10 cellular contexts compared by ENCODE assay signal in the genomic region with DNA sequence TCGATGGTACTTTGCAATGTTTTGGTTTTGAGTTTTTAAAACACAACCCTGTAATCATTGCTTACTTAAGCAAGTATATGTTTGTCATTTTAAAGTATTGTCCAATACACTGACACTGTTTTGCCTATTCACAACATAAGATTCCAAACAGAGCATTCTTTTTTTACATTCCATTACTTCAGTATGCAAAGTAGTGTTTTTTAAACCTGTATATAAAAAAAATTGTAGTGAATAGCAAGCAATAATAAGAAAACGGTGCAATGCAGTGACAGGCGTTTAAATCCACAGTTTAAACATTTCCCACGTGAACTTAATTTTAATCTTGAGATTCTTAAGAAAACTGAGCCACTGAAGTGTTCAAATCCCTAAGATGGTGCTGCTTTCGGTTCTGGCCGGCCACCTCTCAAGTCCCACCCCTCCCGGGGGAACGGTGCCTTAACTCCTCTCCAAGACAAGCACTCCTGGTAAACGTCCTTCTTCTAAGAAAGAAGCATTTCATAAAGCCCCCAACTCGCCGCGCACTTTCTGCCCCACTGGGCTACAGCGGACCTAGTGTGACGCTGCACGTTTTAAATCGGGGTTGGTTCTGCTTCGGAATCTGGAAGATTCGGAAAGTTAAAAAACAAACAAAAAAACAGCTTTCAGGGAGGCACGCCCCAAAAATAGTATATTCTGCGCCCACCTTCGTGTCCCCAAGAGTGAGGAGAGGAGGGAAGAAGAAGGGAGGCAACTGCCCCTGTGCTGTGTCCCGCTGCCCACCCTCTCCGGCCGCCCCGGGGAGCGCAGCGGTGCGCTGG. TPM values are rescaled to one million over a fixed set of nuclear protein-coding genes. Genes with fewer than 3 reads are reported as not detected.
DNase-seq lines count a peak whose midpoint lies in the region; ATAC-seq and TF ChIP-seq lines count a peak whose summit lies in the region.
"Had no signal": no experiment of that assay in that cellular context is flagged by ENCODE, and none has a peak within 500 bp of the region (broad histone marks: within the 10 kb centered on the region; RNA-seq: fewer than 3 reads in every experiment).

No MANE protein-coding gene starts in this region.

- peak overlapping the region; percentile 73 for H3K4me2 ChIP-seq in neural progenitor cell

- peaks cover 10% of the 10 kb centered on the region for H3K4me1 Mint-ChIP-seq in neural progenitor cell

- no peaks in the 10 kb centered on the region for H3K36me3 Mint-ChIP-seq in neural progenitor cell

- H3K79me2 ChIP-seq in neural progenitor cell (ENCODE audit: low read depth), result no peaks in the 10 kb centered on the region

- peak overlapping the region; percentile 89 for H3K4me3 Mint-ChIP-seq in neural progenitor cell
- H3K4me3 Mint-ChIP-seq: T-helper 1 cell treated with Interleukin-12 subunit alpha and Interleukin-12 subunit beta and Interleukin-4 antibody, amounts not matched to agents 30 μg/mL and 1 μg/mL, for 36 hours had no signal

- no peaks in the 10 kb centered on the region for H3K9me3 Mint-ChIP-seq in neural progenitor cell
- H3K9me3 Mint-ChIP-seq: T-helper 1 cell treated with Interleukin-12 subunit alpha and Interleukin-12 subunit beta and Interleukin-4 antibody, amounts not matched to agents 30 μg/mL and 1 μg/mL, for 36 hours had no signal

- no peak for ATAC-seq in GM21515 (IDR thresholded peaks at IDR 0.05; ENCODE audit: unreplicated experiment)

- TF ChIP-seq CTCF in AG10803 (conservative IDR thresholded peaks at IDR 0.05; ENCODE audit: low read length) (no peak), fibroblast of villous mesenchyme (IDR thresholded peaks at IDR 0.05; ENCODE audit: insufficient read depth, low read depth, low read length) (no peak), neural progenitor cell (IDR thresholded peaks at IDR 0.05) (no peak)

- H3K36me3 ChIP-seq in NT2/D1 (ENCODE audit: insufficient read depth, insufficient read length, low read length) (no peaks in the 10 kb centered on the region), neural progenitor cell (no peaks in the 10 kb centered on the region)

- peak; percentile 6 for DNase-seq in AG10803 (ENCODE audit: low read depth)
- peak; percentile 15 for DNase-seq in NT2/D1 (ENCODE audit: low read depth, low spot score)
- DNase-seq in fibroblast of villous mesenchyme (ENCODE audit: low read depth), result peak; percentile 69
- peak; percentile 58 for DNase-seq in neural progenitor cell (ENCODE audit: low spot score)
- no peak for DNase-seq in activated effector memory CD4-positive, alpha-beta T cell treated with Interleukin-2 at 50 U/mL for 16 hours
- DNase-seq in NCI-H146 treated with DMSO at 0.1 percent for 48 hours (lab: John Stamatoyannopoulos, UW; ENCODE audit: unreplicated experiment), result no peak
- no peak for DNase-seq in SIG-M5 (lab: John Stamatoyannopoulos, UW)

- H3K27me3 ChIP-seq in NT2/D1 (ENCODE audit: insufficient read depth, insufficient read length) (peaks cover 51% of the 10 kb centered on the region), neural progenitor cell (peaks cover 96% of the 10 kb centered on the region)

- H3F3A ChIP-seq in neural progenitor cell (ENCODE audit: low read depth), result no peaks in the 10 kb centered on the region

- peaks cover 20% of the 10 kb centered on the region for H4K20me1 ChIP-seq in neural progenitor cell (ENCODE audit: low read depth)

- H3K9ac ChIP-seq in NT2/D1 (ENCODE audit: insufficient read length, low read depth) (peak overlapping the region; percentile 68), neural progenitor cell (no peak overlapping the region)

- peak overlapping the region; percentile 46 for H3K27ac Mint-ChIP-seq in neural progenitor cell
- H3K27ac Mint-ChIP-seq: T-helper 1 cell treated with Interleukin-12 subunit alpha and Interleukin-12 subunit beta and Interleukin-4 antibody, amounts not matched to agents 30 μg/mL and 1 μg/mL, for 36 hours had no signal

- no peak overlapping the region for H3K27ac ChIP-seq in neural progenitor cell
- H3K27ac ChIP-seq: epithelial cell of prostate had no signal

- no peaks in the 10 kb centered on the region for H3K9me3 ChIP-seq in NT2/D1 (ENCODE audit: insufficient read depth, low read length)
- H3K9me3 ChIP-seq in neural progenitor cell (ENCODE audit: low read depth), result no peaks in the 10 kb centered on the region

- H3K4me1 ChIP-seq in NT2/D1 (ENCODE audit: insufficient read depth, insufficient read length) (no peaks in the 10 kb centered on the region), neural progenitor cell (no peaks in the 10 kb centered on the region)

- H3K4me3 ChIP-seq in AG10803 (ENCODE audit: low read length) (peak overlapping the region; percentile 54), NT2/D1 (ENCODE audit: insufficient read length, low read depth) (peak overlapping the region; percentile 59), fibroblast of villous mesenchyme (ENCODE audit: low read depth, low read length) (peak overlapping the region; percentile 57), neural progenitor cell (peak overlapping the region; percentile 49)

- H2AFZ ChIP-seq in neural progenitor cell (replicated peaks), result peak overlapping the region; percentile 99

- H3K27me3 Mint-ChIP-seq in neural progenitor cell (ENCODE audit: insufficient read depth, low read depth), result peaks cover 49% of the 10 kb centered on the region

RNA-seq across cellular contexts. Expression of a gene that starts 2.9 kb away (rescaled TPM):
- 4.5 and 6.9 TPM in 2 replicates for total RNA-seq in fibroblast of villous mesenchyme
- 0.07 and 0.40 TPM in 2 replicates for total RNA-seq in neural progenitor cell (ENCODE audit: low replicate concordance)

Comparison
In these comparisons a context has a peak if more than half of its experiments do, and no peak if none do; other contexts are left out.
1. DNase-seq: peak in AG10803 (single experiment), NT2/D1 (single experiment), fibroblast of villous mesenchyme (single experiment) and neural progenitor cell (single experiment); none in activated effector memory CD4-positive, alpha-beta T cell treated with Interleukin-2 at 50 U/mL for 16 hours (single experiment), NCI-H146 treated with DMSO at 0.1 percent for 48 hours (single experiment) and SIG-M5 (single experiment).
2. Peak in every context shown above with its lines, with median percentiles within 50 percentile points of each other: H3K4me3 ChIP-seq.